Comparison of ENCODE assay signal across 9 cellular contexts in genomic region chr14:52402812-52403526, GRCh38.
DNase-seq lines count a peak whose midpoint lies in the region; ATAC-seq lines count a peak whose summit lies in the region.
"Had no signal": no experiment of that assay in that cellular context is flagged by ENCODE, and none has a peak within 500 bp of the region (broad histone marks: within the 10 kb centered on the region; RNA-seq: fewer than 3 reads in every experiment).

No MANE protein-coding gene starts in this region.

- no peak overlapping the region for H3K27ac Mint-ChIP-seq in activated T-helper 17 cell treated with anti-CD3 and anti-CD28 coated beads, Interleukin-2, amount 50 U/mL, for 72 hours
- H3K27ac Mint-ChIP-seq: brain had no signal

- peaks cover 62% of the 10 kb centered on the region for H3K4me1 Mint-ChIP-seq in activated T-cell treated with anti-CD3 and anti-CD28 coated beads, Interleukin-2, amount 50 U/mL, for 4 hours (ENCODE audit: low read depth)
- peaks cover 41% of the 10 kb centered on the region for H3K4me1 Mint-ChIP-seq in activated T-helper 17 cell treated with anti-CD3 and anti-CD28 coated beads, Interleukin-2, amount 50 U/mL, for 72 hours

- peak; percentile 92 to 93 for ATAC-seq in activated T-cell treated with anti-CD3 and anti-CD28 coated beads, Interleukin-2, amount 50 U/mL, for 4 hours
- peak; percentile 77 for ATAC-seq in HG03159 (IDR thresholded peaks at IDR 0.05; ENCODE audit: unreplicated experiment)
- ATAC-seq in activated T-helper 17 cell treated with anti-CD3 and anti-CD28 coated beads, Interleukin-2, amount 50 U/mL, for 72 hours (replicated peaks): peak; percentile 94
- ATAC-seq in stimulated activated naive CD8-positive, alpha-beta T cell treated with anti-CD3 and anti-CD28 coated beads, Interleukin-15, Interleukin-2, amounts not matched to agents 100 U/mL and 50 U/mL, for 24 hours: peak; percentile 86
- no peak for ATAC-seq in HG03039 (IDR thresholded peaks at IDR 0.05; ENCODE audit: unreplicated experiment)

- H3K36me3 Mint-ChIP-seq in activated T-cell treated with anti-CD3 and anti-CD28 coated beads, Interleukin-2, amount 50 U/mL, for 4 hours (ENCODE audit: insufficient read depth): no peaks in the 10 kb centered on the region
- H3K36me3 Mint-ChIP-seq in activated T-helper 17 cell treated with anti-CD3 and anti-CD28 coated beads, Interleukin-2, amount 50 U/mL, for 72 hours (ENCODE audit: low read depth): no peaks in the 10 kb centered on the region
- H3K36me3 Mint-ChIP-seq: brain had no signal

- no peaks in the 10 kb centered on the region for H3K27me3 Mint-ChIP-seq in activated T-cell treated with anti-CD3 and anti-CD28 coated beads, Interleukin-2, amount 50 U/mL, for 4 hours (ENCODE audit: low read depth)
- H3K27me3 Mint-ChIP-seq in activated T-helper 17 cell treated with anti-CD3 and anti-CD28 coated beads, Interleukin-2, amount 50 U/mL, for 72 hours: no peaks in the 10 kb centered on the region

- no peak overlapping the region for H3K4me3 Mint-ChIP-seq in activated T-cell treated with anti-CD3 and anti-CD28 coated beads, Interleukin-2, amount 50 U/mL, for 4 hours
- H3K4me3 Mint-ChIP-seq in activated T-helper 17 cell treated with anti-CD3 and anti-CD28 coated beads, Interleukin-2, amount 50 U/mL, for 72 hours: peak overlapping the region; percentile 29
- H3K4me3 Mint-ChIP-seq: brain had no signal

- DNase-seq in activated T-cell treated with anti-CD3 and anti-CD28 coated beads, Interleukin-2, amount 50 U/mL, for 4 hours: no peak
- DNase-seq in activated T-cell treated with anti-CD3 and anti-CD28 coated beads, Interleukin-2, amount 50 U/mL, for 48 hours: no peak
- no peak for DNase-seq in stimulated activated naive CD8-positive, alpha-beta T cell treated with anti-CD3 and anti-CD28 coated beads, Interleukin-15, Interleukin-2, amounts not matched to agents 100 U/mL and 50 U/mL, for 24 hours
- DNase-seq in HT-29 (ENCODE audit: low spot score): no peak
- DNase-seq in amygdala (lab: John Stamatoyannopoulos, UW): no peak

- peaks cover 3% of the 10 kb centered on the region for H3K9me3 Mint-ChIP-seq in activated T-cell treated with anti-CD3 and anti-CD28 coated beads, Interleukin-2, amount 50 U/mL, for 4 hours
- H3K9me3 Mint-ChIP-seq in activated T-helper 17 cell treated with anti-CD3 and anti-CD28 coated beads, Interleukin-2, amount 50 U/mL, for 72 hours: no peaks in the 10 kb centered on the region
- H3K9me3 Mint-ChIP-seq: brain had no signal
